Comparison of ENCODE assay signal across 8 cellular contexts in the genomic region with DNA sequence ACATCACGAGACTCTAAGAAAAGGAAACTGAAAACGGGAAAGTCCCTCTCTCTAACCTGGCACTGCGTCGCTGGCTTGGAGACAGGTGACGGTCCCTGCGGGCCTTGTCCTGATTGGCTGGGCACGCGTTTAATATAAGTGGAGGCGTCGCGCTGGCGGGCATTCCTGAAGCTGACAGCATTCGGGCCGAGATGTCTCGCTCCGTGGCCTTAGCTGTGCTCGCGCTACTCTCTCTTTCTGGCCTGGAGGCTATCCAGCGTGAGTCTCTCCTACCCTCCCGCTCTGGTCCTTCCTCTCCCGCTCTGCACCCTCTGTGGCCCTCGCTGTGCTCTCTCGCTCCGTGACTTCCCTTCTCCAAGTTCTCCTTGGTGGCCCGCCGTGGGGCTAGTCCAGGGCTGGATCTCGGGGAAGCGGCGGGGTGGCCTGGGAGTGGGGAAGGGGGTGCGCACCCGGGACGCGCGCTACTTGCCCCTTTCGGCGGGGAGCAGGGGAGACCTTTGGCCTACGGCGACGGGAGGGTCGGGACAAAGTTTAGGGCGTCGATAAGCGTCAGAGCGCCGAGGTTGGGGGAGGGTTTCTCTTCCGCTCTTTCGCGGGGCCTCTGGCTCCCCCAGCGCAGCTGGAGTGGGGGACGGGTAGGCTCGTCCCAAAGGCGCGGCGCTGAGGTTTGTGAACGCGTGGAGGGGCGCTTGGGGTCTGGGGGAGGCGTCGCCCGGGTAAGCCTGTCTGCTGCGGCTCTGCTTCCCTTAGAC. TPM values are rescaled to one million over a fixed set of nuclear protein-coding genes. Genes with fewer than 3 reads are reported as not detected.
A peak's percentile ranks its signal among the peaks of the same experiment; 100 is the strongest.
DNase-seq lines count a peak whose midpoint lies in the region; ATAC-seq and TF ChIP-seq lines count a peak whose summit lies in the region.

A gene (plus strand): TSS at position 162 of the 752 bp plus-strand sequence. CDS start 30 bp downstream, at position 192.

- POLR2A ChIA-PET in activated CD8-positive, alpha-beta memory T cell treated with anti-CD3 and anti-CD28 coated beads for 36 hours (lab: Charles Lee): interaction anchor here (0.5 to 12.9 kb wide), 12 partner anchors 11 to 174 kb away, joined by 3 to 429 read pairs (median 4); a partner anchor contains a TSS

- peak within 1 kb of the TSS; percentile 100 for H3K4me3 Mint-ChIP-seq in effector memory CD8-positive, alpha-beta T cell
- peak within 1 kb of the TSS; percentile 97 for H3K4me3 Mint-ChIP-seq in memory B cell

- H3K27me3 Mint-ChIP-seq in effector memory CD8-positive, alpha-beta T cell: no peaks in the 10 kb centered on the region
- no peaks in the 10 kb centered on the region for H3K27me3 Mint-ChIP-seq in memory B cell

- TF ChIP-seq CTCF in GM20000 (IDR thresholded peaks at IDR 0.05; ENCODE audit: extremely low read depth, missing control alignments): no peak

- CTCF ChIA-PET in activated CD8-positive, alpha-beta memory T cell treated with anti-CD3 and anti-CD28 coated beads for 36 hours (lab: Charles Lee): interaction anchor here (0.7 to 10.6 kb wide), 12 partner anchors 8 to 174 kb away, joined by 3 to 134 read pairs (median 7); a partner anchor contains a TSS

- no peaks in the 10 kb centered on the region for H3K9me3 Mint-ChIP-seq in effector memory CD8-positive, alpha-beta T cell
- H3K9me3 Mint-ChIP-seq in memory B cell: no peaks in the 10 kb centered on the region

- H3K27ac Mint-ChIP-seq in effector memory CD8-positive, alpha-beta T cell: peak within 1 kb of the TSS; percentile 100
- H3K27ac Mint-ChIP-seq in memory B cell: peak within 1 kb of the TSS; percentile 100

- peaks cover 69% of the 10 kb centered on the region for H3K36me3 Mint-ChIP-seq in effector memory CD8-positive, alpha-beta T cell (ENCODE audit: insufficient read depth)
- H3K36me3 Mint-ChIP-seq in memory B cell: peaks cover 40% of the 10 kb centered on the region

- DNase-seq in CMK (ENCODE audit: low read depth): peak; percentile 81
- peak; percentile 90 for DNase-seq in GM20000 (ENCODE audit: low spot score)
- DNase-seq in HT-29 (ENCODE audit: low spot score): peak; percentile 100
- DNase-seq in NOMO-1 (lab: John Stamatoyannopoulos, UW; ENCODE audit: unreplicated experiment in 2 of 2): peak; percentile 94 to 96
- DNase-seq in effector memory CD8-positive, alpha-beta T cell: peak; percentile 95 to 99 (median 96)
- DNase-seq in memory B cell (ENCODE audit: low spot score in 2 of 2): peak; percentile 98 to 99
- peak; percentile 79 for DNase-seq in stimulated activated CD8-positive, alpha-beta memory T cell treated with anti-CD3 and anti-CD28 coated beads, Interleukin-12 subunit alpha, Interleukin-12 subunit beta, amount 100 ng/mL, for 24 hours (ENCODE audit: extremely low read depth)

- peaks cover 41 to 61% of the 10 kb centered on the region in 2 donors for H3K4me1 Mint-ChIP-seq in effector memory CD8-positive, alpha-beta T cell (ENCODE audit: low read depth in 2 of 2)
- peaks cover 34% of the 10 kb centered on the region for H3K4me1 Mint-ChIP-seq in memory B cell

- ATAC-seq in effector memory CD8-positive, alpha-beta T cell (replicated peaks): peak; percentile 78
- peak; percentile 73 for ATAC-seq in memory B cell (ENCODE audit: low read depth)

RNA-seq across cellular contexts. Expression of the gene that starts here (rescaled TPM):
- 494 and 506 TPM in 2 replicates for total RNA-seq in HT-29 (2014; rRNA removed; shearing (Covaris generic))
- total RNA-seq in activated CD8-positive, alpha-beta memory T cell treated with anti-CD3 and anti-CD28 coated beads for 36 hours: 1,000 to 10,000 TPM; 3,574 to 3,763 TPM

Comparison
In these comparisons a context has a peak if more than half of its experiments do, and no peak if none do; other contexts are left out.
1. Peak in every context shown above with its lines: DNase-seq and ATAC-seq.